8 cellular contexts compared by ENCODE assay signal in genomic region chr13:30395192-30396158, GRCh38. TPM values are rescaled to one million over a fixed set of nuclear protein-coding genes. Genes with fewer than 3 reads are reported as not detected.
DNase-seq lines count a peak whose midpoint lies in the region; ATAC-seq and TF ChIP-seq lines count a peak whose summit lies in the region.

No MANE protein-coding gene starts in this region.

- TF ChIP-seq CTCF in RWPE2 (IDR thresholded peaks at IDR 0.05; ENCODE audit: poor library complexity, severe bottlenecking) (no peak), neural crest cell (conservative IDR thresholded peaks at IDR 0.05) (no peak), suprapubic skin (IDR thresholded peaks at IDR 0.05) (no peak)

- peak overlapping the region; percentile 75 for H3K4me3 Mint-ChIP-seq in neural crest cell

- H3K36me3 ChIP-seq in RWPE2 (ENCODE audit: low read depth) (no peaks in the 10 kb centered on the region), suprapubic skin (no peaks in the 10 kb centered on the region)

- H3K27me3 Mint-ChIP-seq in neural crest cell (ENCODE audit: low read depth): peaks cover 12% of the 10 kb centered on the region

- peak overlapping the region; percentile 36 for H3K4me3 ChIP-seq in RWPE2 (ENCODE audit: severe bottlenecking)
- peak overlapping the region; percentile 65 for H3K4me3 ChIP-seq in suprapubic skin

- WGBS in suprapubic skin: 1% methylated on average over 19 of the region's 19 CpGs

- H3K27ac Mint-ChIP-seq in neural crest cell (ENCODE audit: unreplicated experiment): no peak overlapping the region

- ATAC-seq in GM21717 (IDR thresholded peaks at IDR 0.05; ENCODE audit: unreplicated experiment): peak; percentile 61
- ATAC-seq in RWPE2 (ENCODE audit: low read depth): peak; percentile 74

- H3K36me3 Mint-ChIP-seq in neural crest cell (ENCODE audit: low read depth): no peaks in the 10 kb centered on the region

- TF ChIP-seq POLR2A in suprapubic skin (IDR thresholded peaks at IDR 0.05): peak in 1 of 2 donors; percentile 28

- TF ChIP-seq EP300 in suprapubic skin (IDR thresholded peaks at IDR 0.05): peak; percentile 13

- H3K4me1 ChIP-seq in RWPE2 (ENCODE audit: insufficient read depth, poor library complexity, severe bottlenecking): peaks cover 4% of the 10 kb centered on the region
- H3K4me1 ChIP-seq in suprapubic skin: peaks cover 36% of the 10 kb centered on the region

- H3K9me3 Mint-ChIP-seq in neural crest cell: no peaks in the 10 kb centered on the region

- DNase-seq in DMS114 treated with DMSO at 0.1 percent for 48 hours (lab: John Stamatoyannopoulos, UW; ENCODE audit: unreplicated experiment) (peak; percentile 66), KG1 (lab: John Stamatoyannopoulos, UW) (peak; percentile 57), RWPE2 (ENCODE audit: low spot score) (peak; percentile 76), foreskin melanocyte (peak; percentile 84), neural crest cell (ENCODE audit: low read depth, low spot score) (no peak), suprapubic skin (ENCODE audit: low spot score in 2 of 2) (peak; percentile 98 to 99)
- peak; percentile 69 for DNase-seq in activated naive CD4-positive, alpha-beta T cell treated with Interleukin-2 at 50 U/mL for 16 hours

- H3K27ac ChIP-seq in RWPE2 (ENCODE audit: poor library complexity, severe bottlenecking) (peak overlapping the region; percentile 66), suprapubic skin (peak overlapping the region; percentile 97)

- peaks cover 18% of the 10 kb centered on the region for H3K4me1 Mint-ChIP-seq in neural crest cell

- H3K9me3 ChIP-seq in RWPE2 (ENCODE audit: severe bottlenecking) (no peaks in the 10 kb centered on the region), suprapubic skin (no peaks in the 10 kb centered on the region)

- H3K27me3 ChIP-seq in RWPE2 (ENCODE audit: insufficient read depth, poor library complexity, severe bottlenecking) (no peaks in the 10 kb centered on the region), suprapubic skin (no peaks in the 10 kb centered on the region)

RNA-seq across cellular contexts. Expression of gene UBE2L5, which starts 26.8 kb away (rescaled TPM):
- total RNA-seq in neural crest cell (not detected in 2 replicates), suprapubic skin (under 1 TPM in 2 of 4 donors, not detected in 2; 0.34 to 0.80 TPM)
